In genomic region chr5:115170924-115171510, GRCh38 we compare ENCODE assay signal across 8 cellular contexts. TPM values are rescaled to one million over a fixed set of nuclear protein-coding genes. Genes with fewer than 3 reads are reported as not detected.
A peak's percentile ranks its signal among the peaks of the same experiment; 100 is the strongest.
DNase-seq lines count a peak whose midpoint lies in the region; ATAC-seq and TF ChIP-seq lines count a peak whose summit lies in the region.

No MANE protein-coding gene starts in this region.

- CTCF ChIA-PET in HEK293 (lab: Yijun Ruan, JAX) = interaction anchor here (0.7 to 1.1 kb wide), 2 partner anchors 10 to 70 kb away, joined by 3 to 4 read pairs; no protein-coding TSS in a partner anchor

- POLR2A ChIA-PET in HEK293 (lab: Yijun Ruan, JAX) = interaction anchor here (0.8 kb wide), 1 partner anchor 454 kb away, joined by 3 read pairs; no protein-coding TSS in a partner anchor

- peaks cover 4% of the 10 kb centered on the region; the same call in 1 of the 2 replicates for H3K4me1 ChIP-seq in HEK293 (ENCODE audit: control insufficient read depth, insufficient read depth, low read length)

- peaks cover 65% of the 10 kb centered on the region for H3K27me3 Mint-ChIP-seq in activated naive CD8-positive, alpha-beta T cell treated with anti-CD3 and anti-CD28 coated beads, Interleukin-2, amount 50 U/mL, for 24 hours
- H3K27me3 Mint-ChIP-seq in mesothelial cell of epicardium (ENCODE audit: low read depth) = peaks cover 85% of the 10 kb centered on the region

- no peak overlapping the region for H3K27ac Mint-ChIP-seq in activated naive CD8-positive, alpha-beta T cell treated with anti-CD3 and anti-CD28 coated beads, Interleukin-2, amount 50 U/mL, for 24 hours
- no peak overlapping the region for H3K27ac Mint-ChIP-seq in mesothelial cell of epicardium

- peaks cover 6% of the 10 kb centered on the region for H3K36me3 Mint-ChIP-seq in activated naive CD8-positive, alpha-beta T cell treated with anti-CD3 and anti-CD28 coated beads, Interleukin-2, amount 50 U/mL, for 24 hours (ENCODE audit: low read depth)
- peaks cover 5% of the 10 kb centered on the region for H3K36me3 Mint-ChIP-seq in mesothelial cell of epicardium

- TF ChIP-seq CTCF in 22Rv1 (IDR thresholded peaks at IDR 0.05) (no peak), HEK293 (tag by site-specific recombination; IDR thresholded peaks at IDR 0.05) (no peak), mesothelial cell of epicardium (IDR thresholded peaks at IDR 0.05; ENCODE audit: unreplicated experiment) (no peak)

- H3K27ac ChIP-seq in 22Rv1 = peak overlapping the region; percentile 99
- peak overlapping the region; percentile 60; the same call in 1 of the 2 replicates for H3K27ac ChIP-seq in HEK293 (ENCODE audit: extremely low read depth, low read depth, low read length)

- H3K36me3 ChIP-seq in HEK293 (ENCODE audit: control insufficient read depth in 2 of 2, insufficient read depth in 1 of 2, low read length in 2 of 2) = peaks cover 0 to 3% of the 10 kb centered on the region in 2 experiments; a peak in 1 of 3 replicates

- H3K4me3 Mint-ChIP-seq in activated naive CD8-positive, alpha-beta T cell treated with anti-CD3 and anti-CD28 coated beads, Interleukin-2, amount 50 U/mL, for 24 hours = peak overlapping the region; percentile 79
- H3K4me3 Mint-ChIP-seq in mesothelial cell of epicardium = peak overlapping the region; percentile 77

- H3K9me3 Mint-ChIP-seq in activated naive CD8-positive, alpha-beta T cell treated with anti-CD3 and anti-CD28 coated beads, Interleukin-2, amount 50 U/mL, for 24 hours = peaks cover 17% of the 10 kb centered on the region
- H3K9me3 Mint-ChIP-seq in mesothelial cell of epicardium = peaks cover 10% of the 10 kb centered on the region

- in situ Hi-C loops in ACHN (cut with HindIII; ENCODE audit: low pct_ligation_motif_present, low pct_unique_long_range_greater_than_20kb, low sequenced_read_pairs) = no loop called here

- peaks cover 14% of the 10 kb centered on the region for H3K4me1 Mint-ChIP-seq in activated naive CD8-positive, alpha-beta T cell treated with anti-CD3 and anti-CD28 coated beads, Interleukin-2, amount 50 U/mL, for 24 hours
- peaks cover 7% of the 10 kb centered on the region for H3K4me1 Mint-ChIP-seq in mesothelial cell of epicardium

- peak overlapping the region; percentile 94 for H3K4me3 ChIP-seq in HEK293 (ENCODE audit: low read depth, low read length)

- ATAC-seq in activated naive CD8-positive, alpha-beta T cell treated with anti-CD3 and anti-CD28 coated beads, Interleukin-2, amount 50 U/mL, for 24 hours = no peak
- ATAC-seq in GM19395 (IDR thresholded peaks at IDR 0.05; ENCODE audit: unreplicated experiment) (no peak), left lobe of liver (no peak)

- no peak for DNase-seq in activated naive CD8-positive, alpha-beta T cell treated with anti-CD3 and anti-CD28 coated beads, Interleukin-2, amount 50 U/mL, for 24 hours
- DNase-seq in mesothelial cell of epicardium (ENCODE audit: low spot score in 2 of 2, unreplicated experiment in 2 of 2) = no peak
- DNase-seq in retina = no peak
- no peak for DNase-seq in ACHN
- DNase-seq in left lobe of liver (ENCODE audit: low spot score) = no peak

- no peaks in the 10 kb centered on the region for H3K9me3 ChIP-seq in HEK293 (ENCODE audit: control insufficient read depth, insufficient read depth, low read depth, low read length)

TF ChIP-seq in HEK293, 187 proteins besides CTCF, POLR2A, EP300 and RAD21:
- 0 out of 2 replicates have a peak, but pooled peaks have one; percentile 35 for TF ChIP-seq ZNF2 (tag by site-specific recombination; IDR thresholded peaks at IDR 0.05)
- TF ChIP-seq ZNF629 (tag by site-specific recombination; IDR thresholded peaks at IDR 0.05) = no peak
- no peak for TF ChIP-seq ZNF16 (tag by site-specific recombination; IDR thresholded peaks at IDR 0.05; ENCODE audit: low read depth)
- 0 out of 2 replicates have a peak, but pooled peaks have one; percentile 2 for TF ChIP-seq ZBTB11 (tag by site-specific recombination; conservative IDR thresholded peaks at IDR 0.05; ENCODE audit: low read depth)

RNA-seq across cellular contexts. Expression of gene TRIM36, which starts 1.3 kb away (rescaled TPM):
- total RNA-seq in mesothelial cell of epicardium (1.3 to 2.5 TPM (median 1.3 TPM) in 3 replicates), left lobe of liver (0.73 TPM)
